2 cellular contexts compared by ENCODE assay signal in the genomic region with DNA sequence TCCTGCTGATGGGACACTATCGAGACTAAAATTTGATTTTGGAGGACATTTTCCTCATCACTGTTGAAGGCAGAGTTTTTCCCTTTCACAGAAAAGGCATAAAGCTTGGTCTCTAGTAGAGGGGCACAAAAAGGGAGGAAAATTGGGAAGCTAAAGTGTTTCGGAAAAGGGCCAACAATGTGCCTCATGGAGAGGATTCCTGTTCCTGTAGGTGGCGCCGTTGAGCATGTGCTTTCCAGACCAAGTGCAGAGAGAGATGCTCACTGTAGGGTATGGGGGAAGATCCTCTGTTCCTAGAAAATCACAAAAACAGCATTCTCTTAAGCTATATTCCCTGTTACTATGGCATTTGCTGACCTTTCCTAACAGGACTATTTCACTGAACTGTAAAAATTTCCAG.
TF ChIP-seq lines count a peak whose summit lies in the region.

No MANE protein-coding gene starts in this region.

TF ChIP-seq in SK-N-SH, 30 proteins besides CTCF, POLR2A, EP300 and RAD21 (continued from another document):
- no peak for TF ChIP-seq FOSL2 (IDR thresholded peaks at IDR 0.05; ENCODE audit: borderline replicate concordance, low read depth)
- no peak for TF ChIP-seq EZH2phosphoT487 (IDR thresholded peaks at IDR 0.05; ENCODE audit: borderline replicate concordance, low read depth)

TF ChIP-seq in SK-N-SH treated with all-trans-retinoic acid at 6 μM for 48 hours, 23 proteins besides CTCF, POLR2A, EP300 and RAD21 (continued from another document):
- TF ChIP-seq, protein P1, sequence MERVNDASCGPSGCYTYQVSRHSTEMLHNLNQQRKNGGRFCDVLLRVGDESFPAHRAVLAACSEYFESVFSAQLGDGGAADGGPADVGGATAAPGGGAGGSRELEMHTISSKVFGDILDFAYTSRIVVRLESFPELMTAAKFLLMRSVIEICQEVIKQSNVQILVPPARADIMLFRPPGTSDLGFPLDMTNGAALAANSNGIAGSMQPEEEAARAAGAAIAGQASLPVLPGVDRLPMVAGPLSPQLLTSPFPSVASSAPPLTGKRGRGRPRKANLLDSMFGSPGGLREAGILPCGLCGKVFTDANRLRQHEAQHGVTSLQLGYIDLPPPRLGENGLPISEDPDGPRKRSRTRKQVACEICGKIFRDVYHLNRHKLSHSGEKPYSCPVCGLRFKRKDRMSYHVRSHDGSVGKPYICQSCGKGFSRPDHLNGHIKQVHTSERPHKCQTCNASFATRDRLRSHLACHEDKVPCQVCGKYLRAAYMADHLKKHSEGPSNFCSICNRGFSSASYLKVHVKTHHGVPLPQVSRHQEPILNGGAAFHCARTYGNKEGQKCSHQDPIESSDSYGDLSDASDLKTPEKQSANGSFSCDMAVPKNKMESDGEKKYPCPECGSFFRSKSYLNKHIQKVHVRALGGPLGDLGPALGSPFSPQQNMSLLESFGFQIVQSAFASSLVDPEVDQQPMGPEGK (CRISPR knock-in tag; IDR thresholded peaks at IDR 0.05; ENCODE audit: borderline replicate concordance) = no peak
